ENCODE assay signal across 1 cellular context in genomic region chr6:30940361-30941001, GRCh38.
TF ChIP-seq lines count a peak whose summit lies in the region.

Gene MUCL3, plus strand, starts transcription at chr6:30940973. Its CDS starts 27 bp downstream, at chr6:30941000.

TF ChIP-seq in IMR-90, 13 proteins besides CTCF, POLR2A, EP300 and RAD21 (continued from another document):
- TF ChIP-seq RCOR1 (IDR thresholded peaks at IDR 0.05; ENCODE audit: insufficient replicate concordance, low read length) (no peak), MAZ (IDR thresholded peaks at IDR 0.05; ENCODE audit: borderline replicate concordance, low read depth, low read length) (no peak), NFE2L2 (IDR thresholded peaks at IDR 0.05; ENCODE audit: low read depth, low read length) (no peak), USF2 (IDR thresholded peaks at IDR 0.05; ENCODE audit: low read depth, low read length) (no peak), FOS (IDR thresholded peaks at IDR 0.05; ENCODE audit: low read depth, low read length) (no peak), CEBPB (IDR thresholded peaks at IDR 0.05; ENCODE audit: low read depth, low read length) (no peak)
